Comparison of ENCODE assay signal across 17 cellular contexts in genomic region chr7:74185636-74186035, GRCh38. TPM values are rescaled to one million over a fixed set of nuclear protein-coding genes. Genes with fewer than 3 reads are reported as not detected.
DNase-seq lines count a peak whose midpoint lies in the region; ATAC-seq and TF ChIP-seq lines count a peak whose summit lies in the region.
"Had no signal": no experiment of that assay in that cellular context is flagged by ENCODE, and none has a peak within 500 bp of the region (broad histone marks: within the 10 kb centered on the region; RNA-seq: fewer than 3 reads in every experiment).

No MANE protein-coding gene starts in this region.

- H3K4ac ChIP-seq in mesenchymal stem cell (ENCODE audit: low read depth in 1 of 2, low read length in 2 of 2), result no peak overlapping the region

- DNase-seq in right cardiac atrium (no peak), left ventricle myocardium superior (no peak), mesenchymal stem cell (no peak), transverse colon (no peak), SK-N-DZ (ENCODE audit: low spot score) (no peak)
- no peak for DNase-seq in activated CD4-positive, alpha-beta memory T cell treated with anti-CD3 and anti-CD28 coated beads for 36 hours
- DNase-seq: activated CD4-positive, alpha-beta T cell treated with anti-CD3 and anti-CD28 coated beads, Interleukin-2, amount 50 U/mL, for 48 hours; activated gamma-delta T cell treated with Interleukin-2 at 50 U/mL for 16 hours; foreskin fibroblast; IMR-90; NCI-H82 had no signal

- no peaks in the 10 kb centered on the region for H3K9me3 Mint-ChIP-seq in activated CD4-positive, alpha-beta memory T cell treated with anti-CD3 and anti-CD28 coated beads for 36 hours
- H3K9me3 Mint-ChIP-seq: stimulated activated memory B cell treated with anti-CD40 and anti-IgM and Interleukin-4, amounts not matched to agents 10 μg/mL and 1 μg/mL and 100 μg/mL, for 72 hours had no signal

- TF ChIP-seq CTCF in transverse colon (IDR thresholded peaks at IDR 0.05), result no peak

- no peak overlapping the region for H3K14ac ChIP-seq in mesenchymal stem cell (ENCODE audit: low read length in 2 of 2)

- peaks cover 38 to 57% of the 10 kb centered on the region in 2 experiments for H3K36me3 ChIP-seq in mesenchymal stem cell (ENCODE audit: control insufficient read depth in 1 of 2, insufficient read depth in 2 of 2, low read depth in 1 of 2, low read length in 2 of 2)
- peaks cover 0 to 25% (median 12%) of the 10 kb centered on the region in 4 donors for H3K36me3 ChIP-seq in transverse colon

- H3K18ac ChIP-seq in mesenchymal stem cell (ENCODE audit: low read depth in 1 of 2, low read length in 2 of 2), result no peak overlapping the region

- WGBS in right cardiac atrium, result 10% methylated on average over 5 of the region's 5 CpGs
- 54% methylated on average over 3 of the region's 5 CpGs for WGBS in mesenchymal stem cell
- WGBS in transverse colon (ENCODE audit: low coverage in 1 of 2), 2 donors, result 18 to 19% methylated on average over 5 of the region's 5 CpGs

- H3K4me1 Mint-ChIP-seq in activated CD4-positive, alpha-beta memory T cell treated with anti-CD3 and anti-CD28 coated beads for 36 hours (ENCODE audit: low read depth), result peaks cover 62% of the 10 kb centered on the region

- no peak overlapping the region for H2BK5ac ChIP-seq in mesenchymal stem cell (ENCODE audit: low read depth, low read length, poor library complexity, severe bottlenecking)

- H3K23ac ChIP-seq in mesenchymal stem cell (ENCODE audit: low read length in 2 of 2), result no peak overlapping the region

- in situ Hi-C loops in transverse colon (cut with MboI; ENCODE audit: low pct_ligation_motif_present in 1 of 4, low pct_unique_long_range_greater_than_20kb in 1 of 4, low sequenced_read_pairs in 3 of 4), result loop anchor here in 3 of 4 donors (10.0 to 25.0 kb wide), 3 partner anchors 98 to 123 kb away; partner anchors contain the start of gene LIMK1 (in 1 of the 3)

- no peak for TF ChIP-seq POLR2A in transverse colon (IDR thresholded peaks at IDR 0.05)

- no peak overlapping the region for H2AK5ac ChIP-seq in mesenchymal stem cell (ENCODE audit: low read length, severe bottlenecking)

- no peak overlapping the region for H2AFZ ChIP-seq in mesenchymal stem cell (ENCODE audit: low read depth, low read length)

- intact Hi-C loops in right cardiac atrium (cut with DNase I), result no loop called here
- intact Hi-C loops in left ventricle myocardium superior (cut with micrococcal nuclease), result no loop called here
- intact Hi-C loops in activated CD4-positive, alpha-beta memory T cell treated with anti-CD3 and anti-CD28 coated beads for 36 hours (cut with micrococcal nuclease), result no loop called here
- intact Hi-C loops in transverse colon (cut with DNase I; ENCODE audit: low total_unique reads), result no loop called here

- H2BK120ac ChIP-seq in mesenchymal stem cell (ENCODE audit: low read depth, low read length), result no peak overlapping the region

- H2BK15ac ChIP-seq in mesenchymal stem cell (ENCODE audit: low read depth, poor library complexity, severe bottlenecking), result no peak overlapping the region

- no peaks in the 10 kb centered on the region for H3K27me3 ChIP-seq in right cardiac atrium (ENCODE audit: control insufficient read depth, insufficient read depth)
- H3K27me3 ChIP-seq in mesenchymal stem cell (ENCODE audit: control insufficient read depth in 1 of 2, insufficient read depth in 1 of 2, low read length in 2 of 2), result no peaks in the 10 kb centered on the region
- no peaks in the 10 kb centered on the region for H3K27me3 ChIP-seq in transverse colon
- H3K27me3 ChIP-seq: vagina had no signal

- no peak overlapping the region for H2BK12ac ChIP-seq in mesenchymal stem cell (ENCODE audit: low read length in 2 of 2)

- H3K27ac ChIP-seq in right cardiac atrium (ENCODE audit: low read length), result peak overlapping the region; percentile 53
- no peak overlapping the region for H3K27ac ChIP-seq in mesenchymal stem cell (ENCODE audit: low read length, poor library complexity, severe bottlenecking)
- peak overlapping the region in 3 of 4 donors; percentile 4 to 30 (median 27) for H3K27ac ChIP-seq in transverse colon
- H3K27ac ChIP-seq: vagina had no signal

- peaks cover 51% of the 10 kb centered on the region for H3K36me3 Mint-ChIP-seq in activated CD4-positive, alpha-beta memory T cell treated with anti-CD3 and anti-CD28 coated beads for 36 hours

- H3K4me3 ChIP-seq in right cardiac atrium (ENCODE audit: low read length) (no peak overlapping the region), mesenchymal stem cell (ENCODE audit: insufficient read depth in 1 of 2, low read depth in 1 of 2, low read length in 2 of 2) (no peak overlapping the region), transverse colon (no peak overlapping the region)
- H3K4me3 ChIP-seq: lung, vagina had no signal

- H3K9me3 ChIP-seq in right cardiac atrium (ENCODE audit: control insufficient read depth, low read length) (no peaks in the 10 kb centered on the region), mesenchymal stem cell (ENCODE audit: control insufficient read depth, low read length) (no peaks in the 10 kb centered on the region), transverse colon (no peaks in the 10 kb centered on the region)
- H3K9me3 ChIP-seq: vagina had no signal

- no peak overlapping the region for H4K91ac ChIP-seq in mesenchymal stem cell (ENCODE audit: low read length)

- no peaks in the 10 kb centered on the region for H3K27me3 Mint-ChIP-seq in activated CD4-positive, alpha-beta memory T cell treated with anti-CD3 and anti-CD28 coated beads for 36 hours
- H3K27me3 Mint-ChIP-seq: stimulated activated memory B cell treated with anti-CD40 and anti-IgM and Interleukin-4, amounts not matched to agents 10 μg/mL and 1 μg/mL and 100 μg/mL, for 72 hours had no signal

- H4K8ac ChIP-seq in mesenchymal stem cell (ENCODE audit: low read length), result no peak overlapping the region

- peaks cover 28% of the 10 kb centered on the region for H3K4me1 ChIP-seq in right cardiac atrium (ENCODE audit: control insufficient read depth, insufficient read depth, low read length)
- H3K4me1 ChIP-seq in mesenchymal stem cell (ENCODE audit: control insufficient read depth, insufficient read depth, low read depth, low read length), result peaks cover 16% of the 10 kb centered on the region
- peaks cover 40 to 78% (median 57%) of the 10 kb centered on the region in 4 donors for H3K4me1 ChIP-seq in transverse colon

- no peak overlapping the region for H3K4me2 ChIP-seq in mesenchymal stem cell (ENCODE audit: low read length, poor library complexity, severe bottlenecking)

- H3K79me1 ChIP-seq in mesenchymal stem cell (replicated peaks; ENCODE audit: low read length, poor library complexity, severe bottlenecking), result peaks cover 4% of the 10 kb centered on the region

- ATAC-seq in right cardiac atrium, result no peak
- no peak for ATAC-seq in left ventricle myocardium superior
- no peak for ATAC-seq in HG03045 (IDR thresholded peaks at IDR 0.05; ENCODE audit: unreplicated experiment)
- no peak for ATAC-seq in GM18909 (IDR thresholded peaks at IDR 0.05; ENCODE audit: poor library complexity, unreplicated experiment)
- ATAC-seq: stimulated activated memory B cell treated with anti-CD40 and anti-IgM and Interleukin-4, amounts not matched to agents 10 μg/mL and 1 μg/mL and 100 μg/mL, for 72 hours had no signal

- no peak overlapping the region for H3K4me3 Mint-ChIP-seq in activated CD4-positive, alpha-beta memory T cell treated with anti-CD3 and anti-CD28 coated beads for 36 hours
- H3K4me3 Mint-ChIP-seq: stimulated activated memory B cell treated with anti-CD40 and anti-IgM and Interleukin-4, amounts not matched to agents 10 μg/mL and 1 μg/mL and 100 μg/mL, for 72 hours had no signal

- peak overlapping the region; percentile 11 for H3K9ac ChIP-seq in mesenchymal stem cell (ENCODE audit: low read length)

- CTCF ChIA-PET in activated CD4-positive, alpha-beta memory T cell treated with anti-CD3 and anti-CD28 coated beads for 36 hours (lab: Charles Lee), result no interaction called here

- no peak for TF ChIP-seq EP300 in transverse colon (IDR thresholded peaks at IDR 0.05; ENCODE audit: low read depth)

- H3K27ac Mint-ChIP-seq in activated CD4-positive, alpha-beta memory T cell treated with anti-CD3 and anti-CD28 coated beads for 36 hours, result peak overlapping the region; percentile 11
- H3K27ac Mint-ChIP-seq: stimulated activated memory B cell treated with anti-CD40 and anti-IgM and Interleukin-4, amounts not matched to agents 10 μg/mL and 1 μg/mL and 100 μg/mL, for 72 hours had no signal

- POLR2A ChIA-PET in activated CD4-positive, alpha-beta memory T cell treated with anti-CD3 and anti-CD28 coated beads for 36 hours (lab: Charles Lee), result no interaction called here

RNA-seq across cellular contexts. Expression of gene EIF4H, which starts 11.5 kb away (rescaled TPM):
- 100 to 1,000 TPM; 186 to 223 (median 202) TPM for total RNA-seq in right cardiac atrium
- polyA plus RNA-seq in right cardiac atrium, result 139 TPM
- 172 TPM for total RNA-seq in left ventricle myocardium superior
- total RNA-seq in activated CD4-positive, alpha-beta memory T cell treated with anti-CD3 and anti-CD28 coated beads for 36 hours, result 100 to 1,000 TPM; 400 to 410 TPM
- polyA plus RNA-seq in mesenchymal stem cell (2013, experiment 1 of 2), result 203 TPM
- polyA plus RNA-seq in mesenchymal stem cell (2013, experiment 2 of 2), result 198 TPM
- total RNA-seq in transverse colon, result 100 to 1,000 TPM; 175 to 250 (median 213) TPM
- polyA plus RNA-seq in SK-N-DZ (2014; cell fraction: cytosol; rRNA removed), result 247 and 268 TPM in 2 replicates
- 125 and 132 TPM in 2 replicates for polyA plus RNA-seq in SK-N-DZ (2014; cell fraction: nucleus; rRNA removed)

RNA-seq across cellular contexts. Expression of gene LAT2, which starts 24.2 kb away (rescaled TPM):
- total RNA-seq in right cardiac atrium, result 1 to 10 TPM; 2.4 to 5.1 (median 3.8) TPM
- polyA plus RNA-seq in right cardiac atrium, result 2.1 TPM
- 2.7 TPM for total RNA-seq in left ventricle myocardium superior
- 1 to 10 TPM; 6.6 to 6.7 TPM for total RNA-seq in activated CD4-positive, alpha-beta memory T cell treated with anti-CD3 and anti-CD28 coated beads for 36 hours
- 0.35 TPM for polyA plus RNA-seq in mesenchymal stem cell (2013, experiment 1 of 2)
- 0.52 TPM for polyA plus RNA-seq in mesenchymal stem cell (2013, experiment 2 of 2)
- 10 to 100 TPM in 1 of 4 donors, 1 to 10 TPM in 1, not detected in 2; 2.3 to 12.7 TPM for total RNA-seq in transverse colon
- polyA plus RNA-seq in SK-N-DZ (2014; cell fraction: cytosol; rRNA removed), result 0.22 and 3.7 TPM in 2 replicates
- polyA plus RNA-seq in SK-N-DZ (2014; cell fraction: nucleus; rRNA removed), result 1.9 and 2.2 TPM in 2 replicates
- total RNA-seq: H4 had no signal
